Comparison of ENCODE assay signal across 15 cellular contexts in the genomic region with DNA sequence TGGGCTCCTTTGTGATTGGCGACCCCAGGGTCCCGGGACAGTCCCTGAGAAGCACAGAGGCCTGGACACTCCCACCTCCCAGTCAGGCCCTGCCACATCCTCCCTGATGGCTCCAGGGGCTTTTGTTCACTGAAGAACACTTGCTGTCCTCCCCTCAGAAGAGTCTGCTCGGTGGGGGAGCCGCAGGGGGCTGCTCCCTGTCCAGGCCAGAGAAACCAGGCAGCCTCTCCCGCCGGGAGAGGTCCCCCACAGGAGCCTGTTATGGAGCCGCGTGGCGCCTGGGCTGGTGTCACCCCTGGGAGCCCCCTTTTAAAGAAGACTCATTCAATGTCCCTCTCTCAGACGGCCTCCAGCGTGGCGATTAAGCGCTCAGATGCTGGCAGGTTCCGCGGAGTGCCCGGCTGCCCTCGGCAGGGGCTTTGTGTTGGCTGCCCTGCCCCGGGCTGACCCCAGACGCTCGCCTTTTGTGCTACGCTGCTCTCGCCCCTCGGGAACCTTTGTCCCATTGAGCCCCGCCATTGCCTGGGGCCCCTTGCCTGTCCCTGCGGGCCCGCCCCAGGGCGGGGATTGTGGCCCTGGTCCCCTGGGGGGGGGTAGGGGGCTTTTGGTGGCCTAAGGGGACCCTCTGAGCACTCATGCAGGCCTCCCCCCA. TPM values are rescaled to one million over a fixed set of nuclear protein-coding genes. Genes with fewer than 3 reads are reported as not detected.
A peak's percentile ranks its signal among the peaks of the same experiment; 100 is the strongest.
DNase-seq lines count a peak whose midpoint lies in the region; TF ChIP-seq lines count a peak whose summit lies in the region.
"Had no signal": no experiment of that assay in that cellular context is flagged by ENCODE, and none has a peak within 500 bp of the region (broad histone marks: within the 10 kb centered on the region; RNA-seq: fewer than 3 reads in every experiment).

No MANE protein-coding gene starts in this region.

- TF ChIP-seq EP300 in neural cell (conservative IDR thresholded peaks at IDR 0.05; ENCODE audit: poor library complexity, severe bottlenecking) (no peak), transverse colon (IDR thresholded peaks at IDR 0.05; ENCODE audit: low read depth) (no peak)

- peaks cover 6% of the 10 kb centered on the region for H3K36me3 ChIP-seq in NT2/D1 (ENCODE audit: insufficient read depth, insufficient read length, low read length)
- H3K36me3 ChIP-seq in fibroblast of lung (ENCODE audit: control insufficient read depth, insufficient read depth, low read length): peaks cover 4% of the 10 kb centered on the region
- H3K36me3 ChIP-seq in neural cell (ENCODE audit: insufficient read depth, low read length): no peaks in the 10 kb centered on the region
- no peaks in the 10 kb centered on the region for H3K36me3 ChIP-seq in transverse colon
- H3K36me3 ChIP-seq in breast epithelium: no peaks in the 10 kb centered on the region

- H3K27ac ChIP-seq in fibroblast of lung (ENCODE audit: insufficient read depth, low read length): peak overlapping the region; percentile 8
- peak overlapping the region; percentile 24 for H3K27ac ChIP-seq in neural cell (ENCODE audit: low read length)
- peak overlapping the region; percentile 33 to 76 (median 70) for H3K27ac ChIP-seq in transverse colon
- H3K27ac ChIP-seq in breast epithelium: peak overlapping the region in 1 of 2 donors; percentile 77
- H3K27ac ChIP-seq: epithelial cell of prostate had no signal

- no peaks in the 10 kb centered on the region for H3K27me3 ChIP-seq in NT2/D1 (ENCODE audit: insufficient read depth, insufficient read length)
- no peaks in the 10 kb centered on the region for H3K27me3 ChIP-seq in fibroblast of lung (ENCODE audit: control insufficient read depth, insufficient read depth, low read length)
- no peaks in the 10 kb centered on the region for H3K27me3 ChIP-seq in neural cell (ENCODE audit: insufficient read depth, low read depth, low read length)
- no peaks in the 10 kb centered on the region for H3K27me3 ChIP-seq in transverse colon
- H3K27me3 ChIP-seq in breast epithelium: no peaks in the 10 kb centered on the region

- no peaks in the 10 kb centered on the region for H3K9me2 ChIP-seq in neural cell (ENCODE audit: insufficient read depth, low read length)

- peaks cover 36% of the 10 kb centered on the region for H3K4me1 ChIP-seq in NT2/D1 (ENCODE audit: insufficient read depth, insufficient read length)
- H3K4me1 ChIP-seq in fibroblast of lung (ENCODE audit: control insufficient read depth, extremely low read depth, insufficient read depth, low read length): peaks cover 29% of the 10 kb centered on the region
- H3K4me1 ChIP-seq in transverse colon: peaks cover 61 to 96% (median 84%) of the 10 kb centered on the region in 4 donors
- H3K4me1 ChIP-seq in breast epithelium: peaks cover 39 to 48% of the 10 kb centered on the region in 2 donors

- no peak overlapping the region for H3K4me3 ChIP-seq in NT2/D1 (ENCODE audit: insufficient read length, low read depth)
- H3K4me3 ChIP-seq in fibroblast of lung (replicated peaks in 1 of 4; ENCODE audit: control extremely low read depth in 1 of 4, insufficient read depth in 1 of 4, low read depth in 3 of 4, low read length in 4 of 4): no peak overlapping the region
- peak overlapping the region; percentile 34 for H3K4me3 ChIP-seq in neural cell (ENCODE audit: low read length)
- H3K4me3 ChIP-seq in transverse colon: no peak overlapping the region
- no peak overlapping the region for H3K4me3 ChIP-seq in breast epithelium

- 92% methylated on average over 16 of the region's 27 CpGs; no CpG with 5 or more reads in 1 of the 2 donors for WGBS in transverse colon (ENCODE audit: low coverage in 1 of 2), 2 donors

- no peaks in the 10 kb centered on the region for H3F3A ChIP-seq in neural cell (ENCODE audit: insufficient read depth, low read length, poor library complexity, severe bottlenecking)

- H3K4me2 ChIP-seq in fibroblast of lung (ENCODE audit: extremely low read depth, insufficient read depth, low read length): no peak overlapping the region
- H3K4me2 ChIP-seq in neural cell (ENCODE audit: low read length): no peak overlapping the region

- H3K9me3 ChIP-seq in NT2/D1 (ENCODE audit: insufficient read depth, low read length) (no peaks in the 10 kb centered on the region), fibroblast of lung (ENCODE audit: control insufficient read depth, insufficient read depth, low read depth, low read length) (no peaks in the 10 kb centered on the region), neural cell (ENCODE audit: low read length) (no peaks in the 10 kb centered on the region), transverse colon (no peaks in the 10 kb centered on the region), breast epithelium (no peaks in the 10 kb centered on the region)

- TF ChIP-seq POLR2A in transverse colon (IDR thresholded peaks at IDR 0.05) (no peak), breast epithelium (IDR thresholded peaks at IDR 0.05) (no peak)

- H3K9ac ChIP-seq in NT2/D1 (ENCODE audit: insufficient read length, low read depth): peak overlapping the region; percentile 32
- H3K9ac ChIP-seq in fibroblast of lung (ENCODE audit: insufficient read depth, low read length): no peak overlapping the region
- H3K9ac ChIP-seq in neural cell (ENCODE audit: low read length): peak overlapping the region; percentile 38

- in situ Hi-C loops in transverse colon (cut with MboI; ENCODE audit: low pct_ligation_motif_present in 1 of 4, low pct_unique_long_range_greater_than_20kb in 1 of 4, low sequenced_read_pairs in 3 of 4): no loop called here

- no peak for TF ChIP-seq CTCF in fibroblast of lung (conservative IDR thresholded peaks at IDR 0.05 in 1 of 2, IDR thresholded peaks at IDR 0.05 in 1 of 2; ENCODE audit: low read depth in 1 of 2, low read length in 2 of 2)
- no peak for TF ChIP-seq CTCF in neural cell (IDR thresholded peaks at IDR 0.05; ENCODE audit: poor library complexity, severe bottlenecking)
- TF ChIP-seq CTCF in transverse colon (IDR thresholded peaks at IDR 0.05): no peak
- TF ChIP-seq CTCF in breast epithelium (IDR thresholded peaks at IDR 0.05): no peak

- DNase-seq in NT2/D1 (ENCODE audit: low read depth, low spot score): no peak
- no peak for DNase-seq in fibroblast of lung (ENCODE audit: low read depth in 2 of 2)
- DNase-seq in transverse colon: no peak
- no peak for DNase-seq in GM19240 (ENCODE audit: insufficient read length, low spot score)
- DNase-seq in breast epithelium (ENCODE audit: low spot score in 2 of 2): no peak
- DNase-seq in C1 segment of cervical spinal cord (lab: John Stamatoyannopoulos, UW): no peak
- DNase-seq: activated CD4-positive, CD25-positive, alpha-beta regulatory T cell; activated naive CD4-positive, alpha-beta T cell treated with anti-CD3 and anti-CD28 coated beads, Interleukin-2, amount 10 ng/mL, durations not matched to agents 7 days and 5 days; CD4-positive, CD25-positive, alpha-beta regulatory T cell; central memory CD4-positive, alpha-beta T cell; hippocampal formation; NCI-H1417 treated with DMSO at 0.1 percent for 48 hours; NCI-H510A treated with DMSO at 0.1 percent for 48 hours had no signal

- no peak for TF ChIP-seq RAD21 in neural cell (conservative IDR thresholded peaks at IDR 0.05)

- H2AFZ ChIP-seq in fibroblast of lung (ENCODE audit: low read length): no peak overlapping the region
- H2AFZ ChIP-seq in neural cell (ENCODE audit: low read depth, low read length): no peak overlapping the region

- H3K79me2 ChIP-seq in fibroblast of lung (ENCODE audit: control insufficient read depth, insufficient read depth, low read length) (peaks cover 97% of the 10 kb centered on the region), neural cell (replicated peaks; ENCODE audit: insufficient read depth, low read length) (peaks cover 72% of the 10 kb centered on the region)

- intact Hi-C loops in transverse colon (cut with DNase I; ENCODE audit: low total_unique reads) (no loop called here), breast epithelium (cut with DNase I; ENCODE audit: low total_unique reads) (no loop called here)

- peaks cover 1% of the 10 kb centered on the region for H4K20me1 ChIP-seq in fibroblast of lung (ENCODE audit: control insufficient read depth, extremely low read depth, insufficient read depth, low read length)
- H4K20me1 ChIP-seq in neural cell (ENCODE audit: insufficient read depth): no peaks in the 10 kb centered on the region

TF ChIP-seq in neural cell, 6 proteins besides CTCF, POLR2A, EP300 and RAD21 (continues in another document):
- TF ChIP-seq TAF1 (IDR thresholded peaks at IDR 0.05; ENCODE audit: low read depth): no peak
- no peak for TF ChIP-seq REST (IDR thresholded peaks at IDR 0.05; ENCODE audit: borderline replicate concordance)
- TF ChIP-seq EZH2 (IDR thresholded peaks at IDR 0.05; ENCODE audit: borderline replicate concordance, insufficient read depth, low read length, poor library complexity, severe bottlenecking): no peak
- TF ChIP-seq MXI1 (conservative IDR thresholded peaks at IDR 0.05; ENCODE audit: poor library complexity, severe bottlenecking): no peak

RNA-seq across cellular contexts. Expression of gene SKI, which starts 43.1 kb away (rescaled TPM):
- total RNA-seq in fibroblast of lung (18.0 and 21.8 TPM in 2 replicates), transverse colon (10 to 100 TPM; 24.4 to 52.4 (median 32.2) TPM), breast epithelium (10 to 100 TPM; 22.1 to 33.8 (median 26.7) TPM)
- polyA plus RNA-seq in fibroblast of lung (11.6 and 18.3 TPM in 2 replicates), neural cell (4.1 and 4.9 TPM in 2 replicates)
- 30.8 and 38.0 TPM in 2 replicates for polyA plus RNA-seq in fibroblast of lung (2012)
- polyA minus RNA-seq in fibroblast of lung (ENCODE audit: low replicate concordance) (18.0 and 19.2 TPM in 2 replicates), neural cell (23.9 and 25.1 TPM in 2 replicates)
